Comparison of ENCODE assay signal across 1 cellular context in genomic region chr22:42648368-42649260, GRCh38.
TF ChIP-seq lines count a peak whose summit lies in the region.

No MANE protein-coding gene starts in this region.

TF ChIP-seq in HepG2, 621 proteins besides CTCF, POLR2A, EP300 and RAD21 (continued from another document and continues in another):
- peak; percentile 70; the same call in 1 of the 2 replicates for TF ChIP-seq ZNF292 (CRISPR knock-in tag; IDR thresholded peaks at IDR 0.05; ENCODE audit: borderline replicate concordance, low read depth)
- 0 out of 2 replicates have a peak, but pooled peaks have one; percentile 11 for TF ChIP-seq ZNF569 (CRISPR knock-in tag; IDR thresholded peaks at IDR 0.05; ENCODE audit: borderline replicate concordance)
- peak; percentile 56; the same call in 1 of the 2 replicates for TF ChIP-seq CREM (IDR thresholded peaks at IDR 0.05)
- TF ChIP-seq CREM (CRISPR knock-in tag; IDR thresholded peaks at IDR 0.05): no peak
- no peak for TF ChIP-seq ZNF282 (IDR thresholded peaks at IDR 0.05; ENCODE audit: partially characterized antibody)
- peak; percentile 60; the same call in 1 of the 2 replicates for TF ChIP-seq IKZF5 (CRISPR knock-in tag; IDR thresholded peaks at IDR 0.05)
- peak; percentile 79 for TF ChIP-seq FOXC1 (CRISPR knock-in tag; IDR thresholded peaks at IDR 0.05; ENCODE audit: borderline replicate concordance)
- peak; percentile 18; the same call in 1 of the 2 replicates for TF ChIP-seq NFYB (CRISPR knock-in tag; IDR thresholded peaks at IDR 0.05)
- TF ChIP-seq NAIF1 (CRISPR knock-in tag; IDR thresholded peaks at IDR 0.05; ENCODE audit: borderline replicate concordance): peak; percentile 54; the same call in 1 of the 2 replicates
- no peak for TF ChIP-seq ZNF619 (CRISPR knock-in tag; IDR thresholded peaks at IDR 0.05)
- TF ChIP-seq TCF7 (IDR thresholded peaks at IDR 0.05; ENCODE audit: low read depth): no peak
- peak; percentile 73; the same call in 1 of the 2 replicates for TF ChIP-seq HNF1B (CRISPR knock-in tag; IDR thresholded peaks at IDR 0.05)
- TF ChIP-seq SIX1 (CRISPR knock-in tag; IDR thresholded peaks at IDR 0.05; ENCODE audit: borderline replicate concordance): peak; percentile 65; the same call in 1 of the 2 replicates
- peak; percentile 87; the same call in 1 of the 2 replicates for TF ChIP-seq ZFP90 (CRISPR knock-in tag; IDR thresholded peaks at IDR 0.05; ENCODE audit: borderline replicate concordance)
- peak; percentile 94; the same call in 1 of the 2 replicates for TF ChIP-seq HNRNPL (IDR thresholded peaks at IDR 0.05; ENCODE audit: low read depth, low read length)
- peak; percentile 17; the same call in 1 of the 2 replicates for TF ChIP-seq BCL3 (CRISPR knock-in tag; IDR thresholded peaks at IDR 0.05)
- peak; percentile 90 for TF ChIP-seq ZNF737 (CRISPR knock-in tag; IDR thresholded peaks at IDR 0.05; ENCODE audit: borderline replicate concordance)
- peak; percentile 80 for TF ChIP-seq ZNF263 (CRISPR knock-in tag; IDR thresholded peaks at IDR 0.05)
- no peak for TF ChIP-seq SP1 (IDR thresholded peaks at IDR 0.05)
- TF ChIP-seq SP1 (CRISPR knock-in tag; IDR thresholded peaks at IDR 0.05): peak; percentile 27; the same call in 1 of the 2 replicates
- TF ChIP-seq HMG20A (CRISPR knock-in tag; IDR thresholded peaks at IDR 0.05; ENCODE audit: borderline replicate concordance): peak; percentile 38; the same call in 1 of the 2 replicates
- no peak for TF ChIP-seq ZBTB8A (CRISPR knock-in tag; IDR thresholded peaks at IDR 0.05; ENCODE audit: borderline replicate concordance, low read depth)
- 0 out of 2 replicates have a peak, but pooled peaks have one; percentile 15 for TF ChIP-seq LCORL (IDR thresholded peaks at IDR 0.05)
- TF ChIP-seq LCORL (CRISPR knock-in tag; IDR thresholded peaks at IDR 0.05): peak; percentile 91
- peak; percentile 96 for TF ChIP-seq ZBTB43 (CRISPR knock-in tag; conservative IDR thresholded peaks at IDR 0.05)
- TF ChIP-seq ZBTB26 (CRISPR knock-in tag; IDR thresholded peaks at IDR 0.05; ENCODE audit: borderline replicate concordance): peak; percentile 73
- 0 out of 2 replicates have a peak, but pooled peaks have one; percentile 40 for TF ChIP-seq ZNF333 (CRISPR knock-in tag; IDR thresholded peaks at IDR 0.05; ENCODE audit: borderline replicate concordance)
- TF ChIP-seq ZXDC (CRISPR knock-in tag; IDR thresholded peaks at IDR 0.05): peak; percentile 37
- TF ChIP-seq ZNF841 (CRISPR knock-in tag; IDR thresholded peaks at IDR 0.05; ENCODE audit: borderline replicate concordance): no peak
- TF ChIP-seq GABPA (IDR thresholded peaks at IDR 0.05; ENCODE audit: low read depth, low read length): no peak
- TF ChIP-seq GABPA (CRISPR knock-in tag; IDR thresholded peaks at IDR 0.05; ENCODE audit: low read depth): peak; percentile 80
- TF ChIP-seq RCOR2 (CRISPR knock-in tag; IDR thresholded peaks at IDR 0.05): peak; percentile 91
- TF ChIP-seq SRY (CRISPR knock-in tag; IDR thresholded peaks at IDR 0.05): peak; percentile 77
- peak; percentile 45 for TF ChIP-seq CBFB (CRISPR knock-in tag; IDR thresholded peaks at IDR 0.05)
- peak; percentile 65 for TF ChIP-seq RBM39 (IDR thresholded peaks at IDR 0.05; ENCODE audit: low read depth, low read length, poor library complexity, severe bottlenecking)
- TF ChIP-seq RNF219 (CRISPR knock-in tag; IDR thresholded peaks at IDR 0.05): no peak; the same call in 1 of the 2 replicates
- peak; percentile 71; the same call in 1 of the 2 replicates for TF ChIP-seq IRF2 (CRISPR knock-in tag; IDR thresholded peaks at IDR 0.05)
- no peak for TF ChIP-seq ZFP62 (CRISPR knock-in tag; IDR thresholded peaks at IDR 0.05)
- peak; percentile 77 for TF ChIP-seq POLR2G (IDR thresholded peaks at IDR 0.05; ENCODE audit: low read depth, low read length)
- no peak for TF ChIP-seq SOX6 (IDR thresholded peaks at IDR 0.05)
- peak; percentile 82 for TF ChIP-seq SOX6 (CRISPR knock-in tag; IDR thresholded peaks at IDR 0.05)
- no peak for TF ChIP-seq BRF2 (CRISPR knock-in tag; IDR thresholded peaks at IDR 0.05)
- TF ChIP-seq AKAP8 (CRISPR knock-in tag; IDR thresholded peaks at IDR 0.05): peak; percentile 60; the same call in 1 of the 2 replicates
- peak; percentile 35; the same call in 1 of the 2 replicates for TF ChIP-seq SSRP1 (CRISPR knock-in tag; IDR thresholded peaks at IDR 0.05)
- TF ChIP-seq ZNF121 (CRISPR knock-in tag; IDR thresholded peaks at IDR 0.05): peak; percentile 88
- TF ChIP-seq ZBTB42 (CRISPR knock-in tag; IDR thresholded peaks at IDR 0.05): 0 out of 2 replicates have a peak, but pooled peaks have one; percentile 75
